1 cellular context compared by ENCODE assay signal in genomic region chr20:53568351-53568750, GRCh38.
TF ChIP-seq lines count a peak whose summit lies in the region.

No MANE protein-coding gene starts in this region.

TF ChIP-seq in GM12878, 131 proteins besides CTCF, POLR2A, EP300 and RAD21:
- no peak for TF ChIP-seq YY1 (IDR thresholded peaks at IDR 0.05; ENCODE audit: low read depth, low read length)
- TF ChIP-seq ETV6 (conservative IDR thresholded peaks at IDR 0.05 in 1 of 2, IDR thresholded peaks at IDR 0.05 in 1 of 2; ENCODE audit: borderline replicate concordance in 1 of 2, low read depth in 1 of 2) = peak in 1 of 2 experiments; percentile 8; a peak in 1 of 4 replicates
- TF ChIP-seq NFXL1 (IDR thresholded peaks at IDR 0.05; ENCODE audit: borderline replicate concordance) = 0 out of 2 replicates have a peak, but pooled peaks have one; percentile 45
